3 cellular contexts compared by ENCODE assay signal in the genomic region with DNA sequence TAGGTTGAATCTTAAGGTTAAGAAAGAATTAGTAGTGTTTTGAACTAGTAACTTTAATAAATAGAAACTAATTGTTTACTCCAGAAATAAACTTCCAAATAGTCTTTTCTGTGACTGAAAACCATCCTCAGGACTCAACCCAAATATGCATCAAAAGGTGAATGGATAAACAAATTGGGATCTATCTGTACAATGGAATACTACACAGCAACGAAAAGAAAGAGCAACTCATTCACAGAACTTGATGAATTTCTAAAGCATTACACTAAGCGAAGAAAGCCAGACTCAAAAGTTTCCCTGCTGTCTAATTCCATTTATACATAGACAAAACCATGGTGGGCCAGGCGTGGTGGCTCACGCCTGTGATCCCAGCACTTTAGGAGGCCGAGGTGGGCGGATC.
TF ChIP-seq lines count a peak whose summit lies in the region.

No MANE protein-coding gene starts in this region.

TF ChIP-seq in A549, 52 proteins besides CTCF, POLR2A, EP300 and RAD21:
- no peak for TF ChIP-seq GATA3 (IDR thresholded peaks at IDR 0.05; ENCODE audit: borderline replicate concordance)
- no peak for TF ChIP-seq FOXS1 (CRISPR knock-in tag; IDR thresholded peaks at IDR 0.05)
- no peak for TF ChIP-seq HEYL (CRISPR knock-in tag; IDR thresholded peaks at IDR 0.05)
- TF ChIP-seq JUN (IDR thresholded peaks at IDR 0.05) = no peak
- TF ChIP-seq, protein P1, sequence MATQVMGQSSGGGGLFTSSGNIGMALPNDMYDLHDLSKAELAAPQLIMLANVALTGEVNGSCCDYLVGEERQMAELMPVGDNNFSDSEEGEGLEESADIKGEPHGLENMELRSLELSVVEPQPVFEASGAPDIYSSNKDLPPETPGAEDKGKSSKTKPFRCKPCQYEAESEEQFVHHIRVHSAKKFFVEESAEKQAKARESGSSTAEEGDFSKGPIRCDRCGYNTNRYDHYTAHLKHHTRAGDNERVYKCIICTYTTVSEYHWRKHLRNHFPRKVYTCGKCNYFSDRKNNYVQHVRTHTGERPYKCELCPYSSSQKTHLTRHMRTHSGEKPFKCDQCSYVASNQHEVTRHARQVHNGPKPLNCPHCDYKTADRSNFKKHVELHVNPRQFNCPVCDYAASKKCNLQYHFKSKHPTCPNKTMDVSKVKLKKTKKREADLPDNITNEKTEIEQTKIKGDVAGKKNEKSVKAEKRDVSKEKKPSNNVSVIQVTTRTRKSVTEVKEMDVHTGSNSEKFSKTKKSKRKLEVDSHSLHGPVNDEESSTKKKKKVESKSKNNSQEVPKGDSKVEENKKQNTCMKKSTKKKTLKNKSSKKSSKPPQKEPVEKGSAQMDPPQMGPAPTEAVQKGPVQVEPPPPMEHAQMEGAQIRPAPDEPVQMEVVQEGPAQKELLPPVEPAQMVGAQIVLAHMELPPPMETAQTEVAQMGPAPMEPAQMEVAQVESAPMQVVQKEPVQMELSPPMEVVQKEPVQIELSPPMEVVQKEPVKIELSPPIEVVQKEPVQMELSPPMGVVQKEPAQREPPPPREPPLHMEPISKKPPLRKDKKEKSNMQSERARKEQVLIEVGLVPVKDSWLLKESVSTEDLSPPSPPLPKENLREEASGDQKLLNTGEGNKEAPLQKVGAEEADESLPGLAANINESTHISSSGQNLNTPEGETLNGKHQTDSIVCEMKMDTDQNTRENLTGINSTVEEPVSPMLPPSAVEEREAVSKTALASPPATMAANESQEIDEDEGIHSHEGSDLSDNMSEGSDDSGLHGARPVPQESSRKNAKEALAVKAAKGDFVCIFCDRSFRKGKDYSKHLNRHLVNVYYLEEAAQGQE (IDR thresholded peaks at IDR 0.05) = no peak
- no peak for TF ChIP-seq EHF (CRISPR knock-in tag; IDR thresholded peaks at IDR 0.05)
- no peak for TF ChIP-seq KDM5A (IDR thresholded peaks at IDR 0.05)
- TF ChIP-seq MYC (IDR thresholded peaks at IDR 0.05; ENCODE audit: borderline replicate concordance, low read length) = no peak
- no peak for TF ChIP-seq HOXB5 (CRISPR knock-in tag; IDR thresholded peaks at IDR 0.05)
- TF ChIP-seq NFE2L2 (conservative IDR thresholded peaks at IDR 0.05; ENCODE audit: low read length) = no peak
- no peak for TF ChIP-seq HDAC2 (IDR thresholded peaks at IDR 0.05)

TF ChIP-seq in HEK293, 187 proteins besides CTCF, POLR2A, EP300 and RAD21:
- TF ChIP-seq ZIC2 (tag by site-specific recombination; IDR thresholded peaks at IDR 0.05) (no peak), ZNF664 (tag by site-specific recombination; IDR thresholded peaks at IDR 0.05) (no peak), ZNF660 (tag by site-specific recombination; IDR thresholded peaks at IDR 0.05) (no peak), HOXC10 (CRISPR knock-in tag; IDR thresholded peaks at IDR 0.05) (no peak), ZNF132 (tag by site-specific recombination; IDR thresholded peaks at IDR 0.05; ENCODE audit: borderline replicate concordance) (no peak), ZNF146 (tag by site-specific recombination; IDR thresholded peaks at IDR 0.05) (peak; percentile 39; the same call in 1 of the 2 replicates)
- TF ChIP-seq, protein P2, sequence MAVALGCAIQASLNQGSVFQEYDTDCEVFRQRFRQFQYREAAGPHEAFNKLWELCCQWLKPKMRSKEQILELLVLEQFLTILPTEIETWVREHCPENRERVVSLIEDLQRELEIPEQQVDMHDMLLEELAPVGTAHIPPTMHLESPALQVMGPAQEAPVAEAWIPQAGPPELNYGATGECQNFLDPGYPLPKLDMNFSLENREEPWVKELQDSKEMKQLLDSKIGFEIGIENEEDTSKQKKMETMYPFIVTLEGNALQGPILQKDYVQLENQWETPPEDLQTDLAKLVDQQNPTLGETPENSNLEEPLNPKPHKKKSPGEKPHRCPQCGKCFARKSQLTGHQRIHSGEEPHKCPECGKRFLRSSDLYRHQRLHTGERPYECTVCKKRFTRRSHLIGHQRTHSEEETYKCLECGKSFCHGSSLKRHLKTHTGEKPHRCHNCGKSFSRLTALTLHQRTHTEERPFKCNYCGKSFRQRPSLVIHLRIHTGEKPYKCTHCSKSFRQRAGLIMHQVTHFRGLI (tag by site-specific recombination; IDR thresholded peaks at IDR 0.05) = no peak
- TF ChIP-seq, protein P3, sequence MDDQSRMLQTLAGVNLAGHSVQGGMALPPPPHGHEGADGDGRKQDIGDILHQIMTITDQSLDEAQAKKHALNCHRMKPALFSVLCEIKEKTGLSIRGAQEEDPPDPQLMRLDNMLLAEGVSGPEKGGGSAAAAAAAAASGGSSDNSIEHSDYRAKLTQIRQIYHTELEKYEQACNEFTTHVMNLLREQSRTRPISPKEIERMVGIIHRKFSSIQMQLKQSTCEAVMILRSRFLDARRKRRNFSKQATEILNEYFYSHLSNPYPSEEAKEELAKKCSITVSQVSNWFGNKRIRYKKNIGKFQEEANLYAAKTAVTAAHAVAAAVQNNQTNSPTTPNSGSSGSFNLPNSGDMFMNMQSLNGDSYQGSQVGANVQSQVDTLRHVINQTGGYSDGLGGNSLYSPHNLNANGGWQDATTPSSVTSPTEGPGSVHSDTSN (CRISPR knock-in tag; IDR thresholded peaks at IDR 0.05) = no peak
- TF ChIP-seq, protein P4, sequence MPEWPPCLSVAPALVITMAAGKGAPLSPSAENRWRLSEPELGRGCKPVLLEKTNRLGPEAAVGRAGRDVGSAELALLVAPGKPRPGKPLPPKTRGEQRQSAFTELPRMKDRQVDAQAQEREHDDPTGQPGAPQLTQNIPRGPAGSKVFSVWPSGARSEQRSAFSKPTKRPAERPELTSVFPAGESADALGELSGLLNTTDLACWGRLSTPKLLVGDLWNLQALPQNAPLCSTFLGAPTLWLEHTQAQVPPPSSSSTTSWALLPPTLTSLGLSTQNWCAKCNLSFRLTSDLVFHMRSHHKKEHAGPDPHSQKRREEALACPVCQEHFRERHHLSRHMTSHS (tag by site-specific recombination; IDR thresholded peaks at IDR 0.05) = no peak

TF ChIP-seq in K562, 482 proteins besides CTCF, POLR2A, EP300 and RAD21:
- TF ChIP-seq MIER1 (IDR thresholded peaks at IDR 0.05; ENCODE audit: low read depth) (no peak), ZNF717 (CRISPR knock-in tag; IDR thresholded peaks at IDR 0.05) (no peak), CC2D1A (IDR thresholded peaks at IDR 0.05) (no peak), SMAD4 (CRISPR knock-in tag; conservative IDR thresholded peaks at IDR 0.05) (no peak), TEAD4 (IDR thresholded peaks at IDR 0.05; ENCODE audit: low read length) (no peak), TEAD4 (CRISPR knock-in tag; IDR thresholded peaks at IDR 0.05; ENCODE audit: borderline replicate concordance) (no peak), ZNF146 (CRISPR knock-in tag; IDR thresholded peaks at IDR 0.05; ENCODE audit: unreplicated experiment) (peak; percentile 80), PHB2 (IDR thresholded peaks at IDR 0.05; ENCODE audit: low read depth) (no peak), EGR1 (conservative IDR thresholded peaks at IDR 0.05) (peak; percentile 40; the same call in 1 of the 2 replicates), BRD9 (IDR thresholded peaks at IDR 0.05; ENCODE audit: low read depth, partially characterized antibody) (no peak), ZNF444 (CRISPR knock-in tag; IDR thresholded peaks at IDR 0.05) (no peak), NR1H2 (CRISPR knock-in tag; IDR thresholded peaks at IDR 0.05) (no peak), GATAD2B (IDR thresholded peaks at IDR 0.05; ENCODE audit: borderline replicate concordance) (no peak), RBM15 (IDR thresholded peaks at IDR 0.05; ENCODE audit: insufficient read depth, low read length) (no peak), SREBF1 (IDR thresholded peaks at IDR 0.05; ENCODE audit: borderline replicate concordance, low read depth, low read length) (no peak), ARID2 (IDR thresholded peaks at IDR 0.05) (no peak), RBM25 (IDR thresholded peaks at IDR 0.05; ENCODE audit: low read depth, low read length, severe bottlenecking) (peak; percentile 50), CBX3 (IDR thresholded peaks at IDR 0.05; ENCODE audit: borderline replicate concordance in 1 of 2, low read length in 2 of 2) (no peak), HMGN3 (IDR thresholded peaks at IDR 0.05; ENCODE audit: borderline replicate concordance, extremely low read depth, insufficient read length, low read depth, low read length) (no peak), BCOR (IDR thresholded peaks at IDR 0.05) (peak; percentile 63; the same call in 1 of the 2 replicates)
- TF ChIP-seq, protein P5, sequence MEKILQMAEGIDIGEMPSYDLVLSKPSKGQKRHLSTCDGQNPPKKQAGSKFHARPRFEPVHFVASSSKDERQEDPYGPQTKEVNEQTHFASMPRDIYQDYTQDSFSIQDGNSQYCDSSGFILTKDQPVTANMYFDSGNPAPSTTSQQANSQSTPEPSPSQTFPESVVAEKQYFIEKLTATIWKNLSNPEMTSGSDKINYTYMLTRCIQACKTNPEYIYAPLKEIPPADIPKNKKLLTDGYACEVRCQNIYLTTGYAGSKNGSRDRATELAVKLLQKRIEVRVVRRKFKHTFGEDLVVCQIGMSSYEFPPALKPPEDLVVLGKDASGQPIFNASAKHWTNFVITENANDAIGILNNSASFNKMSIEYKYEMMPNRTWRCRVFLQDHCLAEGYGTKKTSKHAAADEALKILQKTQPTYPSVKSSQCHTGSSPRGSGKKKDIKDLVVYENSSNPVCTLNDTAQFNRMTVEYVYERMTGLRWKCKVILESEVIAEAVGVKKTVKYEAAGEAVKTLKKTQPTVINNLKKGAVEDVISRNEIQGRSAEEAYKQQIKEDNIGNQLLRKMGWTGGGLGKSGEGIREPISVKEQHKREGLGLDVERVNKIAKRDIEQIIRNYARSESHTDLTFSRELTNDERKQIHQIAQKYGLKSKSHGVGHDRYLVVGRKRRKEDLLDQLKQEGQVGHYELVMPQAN (IDR thresholded peaks at IDR 0.05; ENCODE audit: borderline replicate concordance) = no peak
- TF ChIP-seq, protein P6, sequence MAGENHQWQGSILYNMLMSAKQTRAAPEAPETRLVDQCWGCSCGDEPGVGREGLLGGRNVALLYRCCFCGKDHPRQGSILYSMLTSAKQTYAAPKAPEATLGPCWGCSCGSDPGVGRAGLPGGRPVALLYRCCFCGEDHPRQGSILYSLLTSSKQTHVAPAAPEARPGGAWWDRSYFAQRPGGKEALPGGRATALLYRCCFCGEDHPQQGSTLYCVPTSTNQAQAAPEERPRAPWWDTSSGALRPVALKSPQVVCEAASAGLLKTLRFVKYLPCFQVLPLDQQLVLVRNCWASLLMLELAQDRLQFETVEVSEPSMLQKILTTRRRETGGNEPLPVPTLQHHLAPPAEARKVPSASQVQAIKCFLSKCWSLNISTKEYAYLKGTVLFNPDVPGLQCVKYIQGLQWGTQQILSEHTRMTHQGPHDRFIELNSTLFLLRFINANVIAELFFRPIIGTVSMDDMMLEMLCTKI (IDR thresholded peaks at IDR 0.05; ENCODE audit: partially characterized antibody) = no peak
- TF ChIP-seq, protein P7, sequence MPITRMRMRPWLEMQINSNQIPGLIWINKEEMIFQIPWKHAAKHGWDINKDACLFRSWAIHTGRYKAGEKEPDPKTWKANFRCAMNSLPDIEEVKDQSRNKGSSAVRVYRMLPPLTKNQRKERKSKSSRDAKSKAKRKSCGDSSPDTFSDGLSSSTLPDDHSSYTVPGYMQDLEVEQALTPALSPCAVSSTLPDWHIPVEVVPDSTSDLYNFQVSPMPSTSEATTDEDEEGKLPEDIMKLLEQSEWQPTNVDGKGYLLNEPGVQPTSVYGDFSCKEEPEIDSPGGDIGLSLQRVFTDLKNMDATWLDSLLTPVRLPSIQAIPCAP (CRISPR knock-in tag; IDR thresholded peaks at IDR 0.05; ENCODE audit: borderline replicate concordance) = no peak
- TF ChIP-seq, protein P8, sequence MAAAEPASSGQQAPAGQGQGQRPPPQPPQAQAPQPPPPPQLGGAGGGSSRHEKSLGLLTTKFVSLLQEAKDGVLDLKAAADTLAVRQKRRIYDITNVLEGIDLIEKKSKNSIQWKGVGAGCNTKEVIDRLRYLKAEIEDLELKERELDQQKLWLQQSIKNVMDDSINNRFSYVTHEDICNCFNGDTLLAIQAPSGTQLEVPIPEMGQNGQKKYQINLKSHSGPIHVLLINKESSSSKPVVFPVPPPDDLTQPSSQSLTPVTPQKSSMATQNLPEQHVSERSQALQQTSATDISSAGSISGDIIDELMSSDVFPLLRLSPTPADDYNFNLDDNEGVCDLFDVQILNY (CRISPR knock-in tag; IDR thresholded peaks at IDR 0.05) = no peak
- TF ChIP-seq, protein P9, sequence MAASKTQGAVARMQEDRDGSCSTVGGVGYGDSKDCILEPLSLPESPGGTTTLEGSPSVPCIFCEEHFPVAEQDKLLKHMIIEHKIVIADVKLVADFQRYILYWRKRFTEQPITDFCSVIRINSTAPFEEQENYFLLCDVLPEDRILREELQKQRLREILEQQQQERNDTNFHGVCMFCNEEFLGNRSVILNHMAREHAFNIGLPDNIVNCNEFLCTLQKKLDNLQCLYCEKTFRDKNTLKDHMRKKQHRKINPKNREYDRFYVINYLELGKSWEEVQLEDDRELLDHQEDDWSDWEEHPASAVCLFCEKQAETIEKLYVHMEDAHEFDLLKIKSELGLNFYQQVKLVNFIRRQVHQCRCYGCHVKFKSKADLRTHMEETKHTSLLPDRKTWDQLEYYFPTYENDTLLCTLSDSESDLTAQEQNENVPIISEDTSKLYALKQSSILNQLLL (CRISPR knock-in tag; IDR thresholded peaks at IDR 0.05; ENCODE audit: borderline replicate concordance) = no peak
- TF ChIP-seq, protein P10, sequence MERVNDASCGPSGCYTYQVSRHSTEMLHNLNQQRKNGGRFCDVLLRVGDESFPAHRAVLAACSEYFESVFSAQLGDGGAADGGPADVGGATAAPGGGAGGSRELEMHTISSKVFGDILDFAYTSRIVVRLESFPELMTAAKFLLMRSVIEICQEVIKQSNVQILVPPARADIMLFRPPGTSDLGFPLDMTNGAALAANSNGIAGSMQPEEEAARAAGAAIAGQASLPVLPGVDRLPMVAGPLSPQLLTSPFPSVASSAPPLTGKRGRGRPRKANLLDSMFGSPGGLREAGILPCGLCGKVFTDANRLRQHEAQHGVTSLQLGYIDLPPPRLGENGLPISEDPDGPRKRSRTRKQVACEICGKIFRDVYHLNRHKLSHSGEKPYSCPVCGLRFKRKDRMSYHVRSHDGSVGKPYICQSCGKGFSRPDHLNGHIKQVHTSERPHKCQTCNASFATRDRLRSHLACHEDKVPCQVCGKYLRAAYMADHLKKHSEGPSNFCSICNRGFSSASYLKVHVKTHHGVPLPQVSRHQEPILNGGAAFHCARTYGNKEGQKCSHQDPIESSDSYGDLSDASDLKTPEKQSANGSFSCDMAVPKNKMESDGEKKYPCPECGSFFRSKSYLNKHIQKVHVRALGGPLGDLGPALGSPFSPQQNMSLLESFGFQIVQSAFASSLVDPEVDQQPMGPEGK (CRISPR knock-in tag; IDR thresholded peaks at IDR 0.05; ENCODE audit: borderline replicate concordance) = no peak
- TF ChIP-seq, protein P11, sequence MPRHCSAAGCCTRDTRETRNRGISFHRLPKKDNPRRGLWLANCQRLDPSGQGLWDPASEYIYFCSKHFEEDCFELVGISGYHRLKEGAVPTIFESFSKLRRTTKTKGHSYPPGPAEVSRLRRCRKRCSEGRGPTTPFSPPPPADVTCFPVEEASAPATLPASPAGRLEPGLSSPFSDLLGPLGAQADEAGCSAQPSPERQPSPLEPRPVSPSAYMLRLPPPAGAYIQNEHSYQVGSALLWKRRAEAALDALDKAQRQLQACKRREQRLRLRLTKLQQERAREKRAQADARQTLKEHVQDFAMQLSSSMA (CRISPR knock-in tag; IDR thresholded peaks at IDR 0.05) = no peak
